ENCODE assay signal across 8 cellular contexts in genomic region chr22:45503816-45504702, GRCh38. TPM values are rescaled to one million over a fixed set of nuclear protein-coding genes. Genes with fewer than 3 reads are reported as not detected.
DNase-seq lines count a peak whose midpoint lies in the region; TF ChIP-seq lines count a peak whose summit lies in the region.

No MANE protein-coding gene starts in this region.

- H3K4me1 ChIP-seq in rectal smooth muscle tissue (ENCODE audit: control insufficient read depth, insufficient read depth, low read length) (peaks cover 2% of the 10 kb centered on the region), Karpas-422 (ENCODE audit: low read length) (no peaks in the 10 kb centered on the region)
- peaks cover 6% of the 10 kb centered on the region for H3K4me1 ChIP-seq in effector memory CD4-positive, alpha-beta T cell (ENCODE audit: control insufficient read depth, insufficient read depth, low read length, poor library complexity, severe bottlenecking)

- H4K20me1 ChIP-seq in Karpas-422 (ENCODE audit: insufficient read depth, low read depth, low read length) = no peaks in the 10 kb centered on the region

- H3K9me3 ChIP-seq in effector memory CD4-positive, alpha-beta T cell (ENCODE audit: control insufficient read depth, low read length) = no peaks in the 10 kb centered on the region
- no peaks in the 10 kb centered on the region for H3K9me3 ChIP-seq in Karpas-422 (ENCODE audit: low read length)

- H3K27me3 Mint-ChIP-seq in activated CD4-positive, alpha-beta memory T cell treated with anti-CD3 and anti-CD28 coated beads, Interleukin-2, amount 10 ng/mL, durations not matched to agents 7 days and 5 days = peaks cover 36% of the 10 kb centered on the region

- CTCF ChIA-PET in activated CD4-positive, alpha-beta memory T cell treated with anti-CD3 and anti-CD28 coated beads, Interleukin-2, amount 10 ng/mL, durations not matched to agents 7 days and 5 days (lab: Charles Lee) = no interaction called here

- H3K36me3 Mint-ChIP-seq in activated CD4-positive, alpha-beta memory T cell treated with anti-CD3 and anti-CD28 coated beads, Interleukin-2, amount 10 ng/mL, durations not matched to agents 7 days and 5 days (ENCODE audit: low read depth) = no peaks in the 10 kb centered on the region

- H3K4me2 ChIP-seq in Karpas-422 (ENCODE audit: low read depth, low read length, poor library complexity, severe bottlenecking) = no peak overlapping the region

- no peaks in the 10 kb centered on the region for H3K9me3 Mint-ChIP-seq in activated CD4-positive, alpha-beta memory T cell treated with anti-CD3 and anti-CD28 coated beads, Interleukin-2, amount 10 ng/mL, durations not matched to agents 7 days and 5 days

- peaks cover 16% of the 10 kb centered on the region for H3K27me3 ChIP-seq in rectal smooth muscle tissue (ENCODE audit: control insufficient read depth, insufficient read depth, low read length)
- peaks cover 11% of the 10 kb centered on the region for H3K27me3 ChIP-seq in effector memory CD4-positive, alpha-beta T cell (replicated peaks; ENCODE audit: control insufficient read depth, insufficient read depth, low read length, poor library complexity, severe bottlenecking)
- no peaks in the 10 kb centered on the region for H3K27me3 ChIP-seq in Karpas-422 (ENCODE audit: low read length)

- H3K9ac ChIP-seq in rectal smooth muscle tissue (ENCODE audit: low read length) (no peak overlapping the region), Karpas-422 (ENCODE audit: low read length) (no peak overlapping the region)

- H3K4me3 ChIP-seq in fibroblast of the aortic adventitia (ENCODE audit: low read depth, low read length) (peak overlapping the region; percentile 98), rectal smooth muscle tissue (ENCODE audit: low read length) (peak overlapping the region; percentile 62), Karpas-422 (ENCODE audit: low read length) (no peak overlapping the region)
- H3K4me3 ChIP-seq in effector memory CD4-positive, alpha-beta T cell (ENCODE audit: insufficient read depth, low read depth, low read length, poor library complexity, severe bottlenecking) = no peak overlapping the region

- no peak overlapping the region for H2AFZ ChIP-seq in Karpas-422 (ENCODE audit: low read length)

- DNase-seq in GM03348 (ENCODE audit: low spot score) (peak; percentile 74), SIG-M5 treated with dmso at 0.1 percent for 504 hours (lab: John Stamatoyannopoulos, UW; ENCODE audit: unreplicated experiment) (peak; percentile 82), fibroblast of the aortic adventitia (ENCODE audit: low read depth) (peak; percentile 55), Karpas-422 (no peak)
- DNase-seq in activated CD4-positive, alpha-beta memory T cell treated with anti-CD3 and anti-CD28 coated beads, Interleukin-2, amount 10 ng/mL, durations not matched to agents 7 days and 5 days = no peak
- no peak for DNase-seq in effector memory CD4-positive, alpha-beta T cell
- DNase-seq in activated naive CD4-positive, alpha-beta T cell treated with Interleukin-2 at 50 U/mL for 16 hours = no peak

- H3K36me3 ChIP-seq in rectal smooth muscle tissue (ENCODE audit: control insufficient read depth, insufficient read depth, low read length) (no peaks in the 10 kb centered on the region), Karpas-422 (ENCODE audit: insufficient read depth, low read length) (no peaks in the 10 kb centered on the region)
- H3K36me3 ChIP-seq in effector memory CD4-positive, alpha-beta T cell (ENCODE audit: control insufficient read depth, insufficient read depth, low read length) = no peaks in the 10 kb centered on the region

- no peaks in the 10 kb centered on the region for H3K79me2 ChIP-seq in Karpas-422 (ENCODE audit: low read length)

- H3K9me2 ChIP-seq in Karpas-422 (replicated peaks; ENCODE audit: insufficient read depth, low read length) = no peaks in the 10 kb centered on the region

- H3K27ac ChIP-seq in rectal smooth muscle tissue (ENCODE audit: low read depth, low read length) (peak overlapping the region; percentile 34), Karpas-422 (ENCODE audit: low read length) (no peak overlapping the region)
- H3K27ac ChIP-seq in effector memory CD4-positive, alpha-beta T cell (ENCODE audit: insufficient read depth, low read length, poor library complexity, severe bottlenecking) = no peak overlapping the region

- POLR2A ChIA-PET in activated CD4-positive, alpha-beta memory T cell treated with anti-CD3 and anti-CD28 coated beads, Interleukin-2, amount 10 ng/mL, durations not matched to agents 7 days and 5 days (lab: Charles Lee) = no interaction called here

- H3K27ac Mint-ChIP-seq in activated CD4-positive, alpha-beta memory T cell treated with anti-CD3 and anti-CD28 coated beads, Interleukin-2, amount 10 ng/mL, durations not matched to agents 7 days and 5 days = no peak overlapping the region

- H3K4me3 Mint-ChIP-seq in activated CD4-positive, alpha-beta memory T cell treated with anti-CD3 and anti-CD28 coated beads, Interleukin-2, amount 10 ng/mL, durations not matched to agents 7 days and 5 days = no peak overlapping the region

- peaks cover 2% of the 10 kb centered on the region for H3K4me1 Mint-ChIP-seq in activated CD4-positive, alpha-beta memory T cell treated with anti-CD3 and anti-CD28 coated beads, Interleukin-2, amount 10 ng/mL, durations not matched to agents 7 days and 5 days

- no peak for TF ChIP-seq CTCF in fibroblast of the aortic adventitia (IDR thresholded peaks at IDR 0.05; ENCODE audit: insufficient read depth, low read length)

RNA-seq across cellular contexts. Expression of gene FBLN1, which starts 1.4 kb away (rescaled TPM):
- 335 and 561 TPM in 2 replicates for total RNA-seq in fibroblast of the aortic adventitia (ENCODE audit: low replicate concordance)
- total RNA-seq in activated CD4-positive, alpha-beta memory T cell treated with anti-CD3 and anti-CD28 coated beads, Interleukin-2, amount 10 ng/mL, durations not matched to agents 7 days and 5 days = not detected
- not detected in 2 replicates for total RNA-seq in Karpas-422 (2014; rRNA removed; shearing (Covaris generic); ENCODE audit: low replicate concordance)

Comparison
In these comparisons a context has a peak if more than half of its experiments do, and no peak if none do; other contexts are left out.
1. DNase-seq: peak in GM03348 (single experiment), SIG-M5 treated with dmso at 0.1 percent for 504 hours (single experiment) and fibroblast of the aortic adventitia (single experiment); none in activated CD4-positive, alpha-beta memory T cell treated with anti-CD3 and anti-CD28 coated beads, Interleukin-2, amount 10 ng/mL, durations not matched to agents 7 days and 5 days (single experiment), effector memory CD4-positive, alpha-beta T cell (0 of 3), activated naive CD4-positive, alpha-beta T cell treated with Interleukin-2 at 50 U/mL for 16 hours (single experiment) and Karpas-422 (single experiment).
2. H3K4me3 ChIP-seq: peak in fibroblast of the aortic adventitia (single experiment) and rectal smooth muscle tissue (single experiment); none in effector memory CD4-positive, alpha-beta T cell (single experiment) and Karpas-422 (single experiment).
3. RNA of gene FBLN1, which starts 1.4 kb away (total RNA-seq): 335 to 561 TPM in fibroblast of the aortic adventitia; not detected in activated CD4-positive, alpha-beta memory T cell treated with anti-CD3 and anti-CD28 coated beads, Interleukin-2, amount 10 ng/mL, durations not matched to agents 7 days and 5 days and not detected in Karpas-422; every median in the first group is over 100 times any median in the second.